In genomic region chr6:31087494-31088089, GRCh38 we compare ENCODE assay signal across 1 cellular context.
TF ChIP-seq lines count a peak whose summit lies in the region.

No MANE protein-coding gene starts in this region.

TF ChIP-seq in HEK293, 187 proteins besides CTCF, POLR2A, EP300 and RAD21 (continued from another document):
- TF ChIP-seq, protein P1, sequence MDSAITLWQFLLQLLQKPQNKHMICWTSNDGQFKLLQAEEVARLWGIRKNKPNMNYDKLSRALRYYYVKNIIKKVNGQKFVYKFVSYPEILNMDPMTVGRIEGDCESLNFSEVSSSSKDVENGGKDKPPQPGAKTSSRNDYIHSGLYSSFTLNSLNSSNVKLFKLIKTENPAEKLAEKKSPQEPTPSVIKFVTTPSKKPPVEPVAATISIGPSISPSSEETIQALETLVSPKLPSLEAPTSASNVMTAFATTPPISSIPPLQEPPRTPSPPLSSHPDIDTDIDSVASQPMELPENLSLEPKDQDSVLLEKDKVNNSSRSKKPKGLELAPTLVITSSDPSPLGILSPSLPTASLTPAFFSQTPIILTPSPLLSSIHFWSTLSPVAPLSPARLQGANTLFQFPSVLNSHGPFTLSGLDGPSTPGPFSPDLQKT (IDR thresholded peaks at IDR 0.05; ENCODE audit: borderline replicate concordance, low read depth, low read length) = no peak
- no peak for TF ChIP-seq GLI4 (tag by site-specific recombination; IDR thresholded peaks at IDR 0.05)
- no peak for TF ChIP-seq REPIN1 (tag by site-specific recombination; IDR thresholded peaks at IDR 0.05; ENCODE audit: low read depth)
- TF ChIP-seq PBX3 (CRISPR knock-in tag; IDR thresholded peaks at IDR 0.05) = no peak
